Comparison of ENCODE assay signal across 8 cellular contexts in the genomic region with DNA sequence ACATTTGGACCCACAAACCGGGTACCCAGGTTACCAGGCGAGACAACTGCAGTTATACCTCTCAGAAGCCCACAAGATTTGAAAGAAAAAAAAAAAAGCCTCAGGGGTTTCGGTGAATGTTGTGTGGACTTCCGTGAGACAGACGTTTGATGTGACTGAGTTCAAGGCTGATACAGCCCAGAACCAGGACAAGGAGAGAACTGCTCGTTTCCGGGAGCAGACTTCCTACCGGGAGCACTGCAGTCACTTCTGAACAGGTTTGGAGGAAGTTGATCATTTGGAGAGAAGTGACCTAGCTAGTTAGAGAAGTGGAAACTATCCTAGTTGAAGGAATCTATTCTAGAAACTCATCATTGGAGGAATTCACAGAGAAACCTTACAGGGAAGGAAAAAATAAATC. TPM values are rescaled to one million over a fixed set of nuclear protein-coding genes. Genes with fewer than 3 reads are reported as not detected.
DNase-seq lines count a peak whose midpoint lies in the region; ATAC-seq, FAIRE-seq and TF ChIP-seq lines count a peak whose summit lies in the region.

No MANE protein-coding gene starts in this region.

- H2AFZ ChIP-seq in K562 (ENCODE audit: low read depth, low read length): peak overlapping the region; percentile 96

- H3K9me1 ChIP-seq in K562 (ENCODE audit: control insufficient read depth, insufficient read depth, low read length): peaks cover 3% of the 10 kb centered on the region

- CTCF ChIA-PET in AG04450 (lab: Charles Lee) (interaction anchor here (1.0 kb wide), 1 partner anchor 77 kb away, joined by 3 read pairs; no protein-coding TSS in a partner anchor), K562 (lab: Yijun Ruan, JAX; ENCODE audit: low intra/inter-chr PET ratio) (no interaction called here)

- TF ChIP-seq CTCF in AG04450 (IDR thresholded peaks at IDR 0.05; ENCODE audit: low read depth, low read length): no peak
- no peak for TF ChIP-seq CTCF in K562 (IDR thresholded peaks at IDR 0.05 in 2 of 3, conservative IDR thresholded peaks at IDR 0.05 in 1 of 3; ENCODE audit: insufficient read depth in 2 of 3, low read depth in 1 of 3, low read length in 3 of 3)

- peaks cover 24% of the 10 kb centered on the region; the same call in 2 of the 3 replicates for H3K36me3 ChIP-seq in K562 (ENCODE audit: control insufficient read depth, insufficient read depth, low read length)
- peaks cover under 1 to 1% of the 10 kb centered on the region in 2 donors for H3K36me3 ChIP-seq in muscle layer of duodenum (ENCODE audit: control insufficient read depth in 1 of 2, insufficient read depth in 2 of 2, low read length in 2 of 2)

- in situ Hi-C loops in K562 (cut with MboI): no loop called here

- POLR2A ChIA-PET in AG04450 (lab: Yijun Ruan, JAX) (interaction anchor here (1.2 kb wide), 1 partner anchor 32 kb away, joined by 4 read pairs; no protein-coding TSS in a partner anchor), K562 (lab: Yijun Ruan, JAX) (interaction anchor here (1.0 to 2.5 kb wide), 2 partner anchors 10 to 76 kb away, joined by 5 to 16 read pairs; no protein-coding TSS in a partner anchor)

- BruUV-seq in K562 (replicated peaks; lab: Mats Ljungman, UMichigan): no TSS peak

- no peaks in the 10 kb centered on the region; the same call in 1 of the 2 replicates for H3K9me3 ChIP-seq in AG04450 (ENCODE audit: control insufficient read depth, insufficient read depth, low read length)
- H3K9me3 ChIP-seq in K562 (replicated peaks; ENCODE audit: control insufficient read depth, insufficient read depth, low read depth, low read length): no peaks in the 10 kb centered on the region
- H3K9me3 ChIP-seq in muscle layer of duodenum (ENCODE audit: control insufficient read depth in 1 of 2, low read length in 2 of 2): no peaks in the 10 kb centered on the region

- intact Hi-C loops in K562 (cut with micrococcal nuclease): no loop called here

- H3K4me2 ChIP-seq in K562 (ENCODE audit: insufficient read depth, low read length): peak overlapping the region; percentile 93

- ATAC-seq in K562: no peak

- H3K4me3 ChIP-seq in AG04450 (ENCODE audit: low read depth, low read length) (peak overlapping the region; percentile 88), K562 (peak overlapping the region; percentile 48), muscle layer of duodenum (ENCODE audit: low read depth in 1 of 2, low read length in 2 of 2) (peak overlapping the region; percentile 72 to 82)
- peak overlapping the region; percentile 93 for H3K4me3 ChIP-seq in Jurkat, Clone E6-1 (ENCODE audit: low read length)

- H4K20me1 ChIP-seq in K562 (replicated peaks; ENCODE audit: control insufficient read depth, insufficient read depth, low read length): no peaks in the 10 kb centered on the region

- no peak for TF ChIP-seq EP300 in K562 (IDR thresholded peaks at IDR 0.05; ENCODE audit: low read length)

- H3K4me1 ChIP-seq in K562 (replicated peaks in 1 of 2; ENCODE audit: control insufficient read depth in 2 of 2, insufficient read depth in 2 of 2, low read length in 2 of 2) (peaks cover 37 to 43% of the 10 kb centered on the region in 2 experiments), muscle layer of duodenum (ENCODE audit: control insufficient read depth in 1 of 2, insufficient read depth in 2 of 2, low read length in 2 of 2) (peaks cover 11 to 35% of the 10 kb centered on the region in 2 donors)

- DNase-seq in AG04450 (ENCODE audit: low read depth, low spot score): no peak
- no peak for DNase-seq in Jurkat, Clone E6-1 (ENCODE audit: low read depth, low spot score)
- peak in 1 of 4 experiments; percentile 41 for DNase-seq in K562 (ENCODE audit: extremely low read depth in 1 of 4, low spot score in 3 of 4)
- DNase-seq in AG08396 (ENCODE audit: low spot score): no peak
- DNase-seq in NCI-H1105 treated with DMSO at 0.1 percent for 48 hours (lab: John Stamatoyannopoulos, UW): no peak
- DNase-seq in D341Med (ENCODE audit: low spot score): no peak
- no peak for DNase-seq in GM19238 (ENCODE audit: insufficient read length, low spot score)

- H3K27me3 ChIP-seq in AG04450 (ENCODE audit: control insufficient read depth, insufficient read depth, low read length): no peaks in the 10 kb centered on the region
- H3K27me3 ChIP-seq in K562 (ENCODE audit: control insufficient read depth in 2 of 2, insufficient read depth in 2 of 2, low read length in 2 of 2): no peaks in the 10 kb centered on the region
- no peaks in the 10 kb centered on the region for H3K27me3 ChIP-seq in muscle layer of duodenum (ENCODE audit: low read depth, low read length)

- no peak for TF ChIP-seq POLR2A in K562 (conservative IDR thresholded peaks at IDR 0.05)

- H3K79me2 ChIP-seq in K562 (ENCODE audit: control insufficient read depth, insufficient read depth, low read length): peaks cover 37% of the 10 kb centered on the region

- H3K9ac ChIP-seq in K562 (ENCODE audit: insufficient read depth in 1 of 2, low read depth in 2 of 2, low read length in 2 of 2): peak overlapping the region; percentile 86 to 94; a peak in 3 of 4 replicates

- no peak for TF ChIP-seq RAD21 in K562 (CRISPR knock-in tag; conservative IDR thresholded peaks at IDR 0.05 in 1 of 2, IDR thresholded peaks at IDR 0.05 in 1 of 2)

- peak; percentile 44 for FAIRE-seq in K562 (lab: Jason Lieb, UNC)

- 2% methylated on average over 8 of the region's 8 CpGs for WGBS in K562 (ENCODE audit: insufficient coverage, low coverage, missing lambda C conversion rate)

- H3K27ac ChIP-seq in AG04450 (ENCODE audit: low read depth, low read length): no peak overlapping the region
- peak overlapping the region; percentile 97 for H3K27ac ChIP-seq in K562 (ENCODE audit: extremely low read depth, low read depth, low read length)
- peak overlapping the region; percentile 91 for H3K27ac ChIP-seq in muscle layer of duodenum (ENCODE audit: low read length)

RNA-seq across cellular contexts. Expression of a gene that starts 0.8 kb away (rescaled TPM):
- polyA plus RNA-seq in AG04450 (2011; rRNA removed) (52.6 and 56.2 TPM in 2 replicates), K562 (2011; rRNA removed) (120 and 126 TPM in 2 replicates), K562 (2014; fragmentation: Illumina TruSeq; extraction: Trizol) (118 and 123 TPM in 2 replicates), K562 (2014; fragmentation: Nextera tagmentation; extraction: Ambion mirVana) (100 to 1,000 TPM; 305 to 322 TPM), K562 (2014; rRNA removed) (147 and 173 TPM in 2 replicates)
- polyA minus RNA-seq in AG04450 (2011; rRNA and poly(A)+ RNA removed): 23.2 and 25.6 TPM in 2 replicates
- polyA plus RNA-seq in Jurkat, Clone E6-1 (2012; ENCODE audit: insufficient read depth, insufficient read length): 665 TPM
- 37.1 and 42.1 TPM in 2 replicates for total RNA-seq in K562 (2011; cell fraction: chromatin; rRNA removed; ENCODE audit: low replicate concordance)
- total RNA-seq in K562 (2011; cell fraction: nucleolus; rRNA removed): 64.2 and 67.9 TPM in 2 replicates
- total RNA-seq in K562 (2011; cell fraction: nucleoplasm; rRNA removed): 81.1 and 85.6 TPM in 2 replicates
- total RNA-seq in K562 (2014; rRNA removed) (99.8 and 113 TPM in 2 replicates), K562 (2014; rRNA removed; fragmentation: Illumina TruSeq; extraction: Trizol) (89.8 and 91.5 TPM in 2 replicates), K562 (2015; rRNA removed; fragmentation: Illumina TruSeq; extraction: Trizol) (93.6 and 111 TPM in 2 replicates), K562 (2021) (84.8 and 91.1 TPM in 2 replicates)
- 170 and 189 TPM in 2 replicates for polyA plus RNA-seq in K562 (2011; cell fraction: cytosol; rRNA removed)
- polyA plus RNA-seq in K562 (2011; cell fraction: nucleus; rRNA removed): 53.4 and 65.8 TPM in 2 replicates
- 128 and 163 TPM in 2 replicates for polyA plus RNA-seq in K562 (2012)
- 32.1 and 36.2 TPM in 2 replicates for polyA minus RNA-seq in K562 (2011; rRNA and poly(A)+ RNA removed)
- 24.0 and 27.7 TPM in 2 replicates for polyA minus RNA-seq in K562 (2011; cell fraction: cytosol; rRNA and poly(A)+ RNA removed)
- 6.9 and 18.0 TPM in 2 replicates for polyA minus RNA-seq in K562 (2011; cell fraction: nucleus; rRNA and poly(A)+ RNA removed)

RNA-seq across cellular contexts. Expression of a gene that starts 3.3 kb away (rescaled TPM):
- 33.3 and 34.2 TPM in 2 replicates for polyA plus RNA-seq in AG04450 (2011; rRNA removed)
- polyA minus RNA-seq in AG04450 (2011; rRNA and poly(A)+ RNA removed): 41.1 and 42.9 TPM in 2 replicates
- polyA plus RNA-seq in Jurkat, Clone E6-1 (2012; ENCODE audit: insufficient read depth, insufficient read length): 16.9 TPM
- 11.4 and 16.7 TPM in 2 replicates for total RNA-seq in K562 (2011; cell fraction: chromatin; rRNA removed; ENCODE audit: low replicate concordance)
- 9.3 TPM in 2 replicates for total RNA-seq in K562 (2011; cell fraction: nucleolus; rRNA removed)
- 10.7 and 11.0 TPM in 2 replicates for total RNA-seq in K562 (2011; cell fraction: nucleoplasm; rRNA removed)
- 4.3 and 5.8 TPM in 2 replicates for total RNA-seq in K562 (2014; rRNA removed)
- total RNA-seq in K562 (2014; rRNA removed; fragmentation: Illumina TruSeq; extraction: Trizol): 4.8 and 6.2 TPM in 2 replicates
- total RNA-seq in K562 (2015; rRNA removed; fragmentation: Illumina TruSeq; extraction: Trizol): 4.9 and 5.3 TPM in 2 replicates
- total RNA-seq in K562 (2021): 4.7 and 5.7 TPM in 2 replicates
- polyA plus RNA-seq in K562 (2011; rRNA removed): 10.2 TPM in 2 replicates
- 5.3 and 6.3 TPM in 2 replicates for polyA plus RNA-seq in K562 (2011; cell fraction: cytosol; rRNA removed)
- 14.4 and 19.8 TPM in 2 replicates for polyA plus RNA-seq in K562 (2011; cell fraction: nucleus; rRNA removed)
- 6.3 and 13.2 TPM in 2 replicates for polyA plus RNA-seq in K562 (2012)
- polyA plus RNA-seq in K562 (2014; fragmentation: Illumina TruSeq; extraction: Trizol): 4.3 and 4.8 TPM in 2 replicates
- 1 to 10 TPM; 1.1 to 1.2 TPM for polyA plus RNA-seq in K562 (2014; fragmentation: Nextera tagmentation; extraction: Ambion mirVana)
- 4.8 and 6.2 TPM in 2 replicates for polyA plus RNA-seq in K562 (2014; rRNA removed)
- 10.4 and 18.0 TPM in 2 replicates for polyA minus RNA-seq in K562 (2011; rRNA and poly(A)+ RNA removed)
- polyA minus RNA-seq in K562 (2011; cell fraction: cytosol; rRNA and poly(A)+ RNA removed): 3.4 and 6.0 TPM in 2 replicates
- 5.3 and 6.9 TPM in 2 replicates for polyA minus RNA-seq in K562 (2011; cell fraction: nucleus; rRNA and poly(A)+ RNA removed)

RNA-seq across cellular contexts. Expression of a gene that starts 13.0 kb away (rescaled TPM):
- 1.6 and 1.7 TPM in 2 replicates for polyA plus RNA-seq in AG04450 (2011; rRNA removed)
- polyA minus RNA-seq in AG04450 (2011; rRNA and poly(A)+ RNA removed): 2.2 and 3.2 TPM in 2 replicates
- polyA plus RNA-seq in Jurkat, Clone E6-1 (2012; ENCODE audit: insufficient read depth, insufficient read length): 17.6 TPM
- total RNA-seq in K562 (2011; cell fraction: chromatin; rRNA removed; ENCODE audit: low replicate concordance): 1.5 and 1.6 TPM in 2 replicates
- 2.0 and 3.3 TPM in 2 replicates for total RNA-seq in K562 (2011; cell fraction: nucleolus; rRNA removed)
- total RNA-seq in K562 (2011; cell fraction: nucleoplasm; rRNA removed): 1.9 and 2.7 TPM in 2 replicates
- total RNA-seq in K562 (2014; rRNA removed): 1.1 and 1.9 TPM in 2 replicates
- total RNA-seq in K562 (2014; rRNA removed; fragmentation: Illumina TruSeq; extraction: Trizol): 0.22 and 0.40 TPM in 2 replicates
- total RNA-seq in K562 (2015; rRNA removed; fragmentation: Illumina TruSeq; extraction: Trizol): 2.3 and 2.6 TPM in 2 replicates
- 2.4 and 2.7 TPM in 2 replicates for total RNA-seq in K562 (2021)
- 0.92 and 1.2 TPM in 2 replicates for polyA plus RNA-seq in K562 (2011; rRNA removed)
- 0.86 and 2.9 TPM in 2 replicates for polyA plus RNA-seq in K562 (2011; cell fraction: cytosol; rRNA removed)
- polyA plus RNA-seq in K562 (2011; cell fraction: nucleus; rRNA removed): 1.2 and 3.4 TPM in 2 replicates
- 3.1 and 3.8 TPM in 2 replicates for polyA plus RNA-seq in K562 (2012)
- 0.25 and 0.93 TPM in 2 replicates for polyA plus RNA-seq in K562 (2014; fragmentation: Illumina TruSeq; extraction: Trizol)
- polyA plus RNA-seq in K562 (2014; fragmentation: Nextera tagmentation; extraction: Ambion mirVana): not detected
- 0.30 and 0.51 TPM in 2 replicates for polyA plus RNA-seq in K562 (2014; rRNA removed)
- polyA minus RNA-seq in K562 (2011; rRNA and poly(A)+ RNA removed): 0.30 and 0.77 TPM in 2 replicates
- polyA minus RNA-seq in K562 (2011; cell fraction: cytosol; rRNA and poly(A)+ RNA removed): 2.7 TPM in 1 of 2 replicates, not detected in the other
- polyA minus RNA-seq in K562 (2011; cell fraction: nucleus; rRNA and poly(A)+ RNA removed): 1.00 and 2.4 TPM in 2 replicates

RNA-seq across cellular contexts. Expression of a gene that starts 26.0 kb away (rescaled TPM):
- polyA plus RNA-seq in AG04450 (2011; rRNA removed) (not detected in 2 replicates), K562 (2011; rRNA removed) (not detected in 2 replicates), K562 (2014; fragmentation: Illumina TruSeq; extraction: Trizol) (not detected in 2 replicates), K562 (2014; fragmentation: Nextera tagmentation; extraction: Ambion mirVana) (not detected), K562 (2014; rRNA removed) (not detected in 2 replicates)
- not detected in 2 replicates for polyA minus RNA-seq in AG04450 (2011; rRNA and poly(A)+ RNA removed)
- polyA plus RNA-seq in Jurkat, Clone E6-1 (2012; ENCODE audit: insufficient read depth, insufficient read length): 2.6 TPM
- total RNA-seq in K562 (2011; cell fraction: chromatin; rRNA removed; ENCODE audit: low replicate concordance): not detected in 2 replicates
- total RNA-seq in K562 (2011; cell fraction: nucleolus; rRNA removed): 0.39 TPM in 1 of 2 replicates, not detected in the other
- total RNA-seq in K562 (2011; cell fraction: nucleoplasm; rRNA removed): not detected in 2 replicates
- total RNA-seq in K562 (2014; rRNA removed) (not detected in 2 replicates), K562 (2014; rRNA removed; fragmentation: Illumina TruSeq; extraction: Trizol) (not detected in 2 replicates), K562 (2015; rRNA removed; fragmentation: Illumina TruSeq; extraction: Trizol) (not detected in 2 replicates), K562 (2021) (not detected in 2 replicates)
- polyA plus RNA-seq in K562 (2011; cell fraction: cytosol; rRNA removed): 0.31 TPM in 1 of 2 replicates, not detected in the other
- 0.11 TPM in 1 of 2 replicates, not detected in the other for polyA plus RNA-seq in K562 (2011; cell fraction: nucleus; rRNA removed)
- polyA plus RNA-seq in K562 (2012): 0.17 TPM in 1 of 2 replicates, not detected in the other
- not detected in 2 replicates for polyA minus RNA-seq in K562 (2011; rRNA and poly(A)+ RNA removed)
- not detected in 2 replicates for polyA minus RNA-seq in K562 (2011; cell fraction: cytosol; rRNA and poly(A)+ RNA removed)
- polyA minus RNA-seq in K562 (2011; cell fraction: nucleus; rRNA and poly(A)+ RNA removed): not detected in 2 replicates

RNA-seq across cellular contexts. Expression of a gene that starts 51.3 kb away (rescaled TPM):
- 31.6 and 33.5 TPM in 2 replicates for polyA plus RNA-seq in AG04450 (2011; rRNA removed)
- 31.5 and 41.0 TPM in 2 replicates for polyA minus RNA-seq in AG04450 (2011; rRNA and poly(A)+ RNA removed)
- 103 TPM for polyA plus RNA-seq in Jurkat, Clone E6-1 (2012; ENCODE audit: insufficient read depth, insufficient read length)
- total RNA-seq in K562 (2011; cell fraction: chromatin; rRNA removed; ENCODE audit: low replicate concordance): 14.6 and 32.5 TPM in 2 replicates
- 29.5 and 37.2 TPM in 2 replicates for total RNA-seq in K562 (2011; cell fraction: nucleolus; rRNA removed)
- 28.2 and 47.6 TPM in 2 replicates for total RNA-seq in K562 (2011; cell fraction: nucleoplasm; rRNA removed)
- total RNA-seq in K562 (2014; rRNA removed): 12.9 and 18.3 TPM in 2 replicates
- total RNA-seq in K562 (2014; rRNA removed; fragmentation: Illumina TruSeq; extraction: Trizol): 13.1 and 13.4 TPM in 2 replicates
- 15.8 and 17.5 TPM in 2 replicates for total RNA-seq in K562 (2015; rRNA removed; fragmentation: Illumina TruSeq; extraction: Trizol)
- total RNA-seq in K562 (2021): 33.4 and 34.5 TPM in 2 replicates
- 24.5 and 24.7 TPM in 2 replicates for polyA plus RNA-seq in K562 (2011; rRNA removed)
- 26.9 and 52.8 TPM in 2 replicates for polyA plus RNA-seq in K562 (2011; cell fraction: cytosol; rRNA removed)
- polyA plus RNA-seq in K562 (2011; cell fraction: nucleus; rRNA removed): 16.3 and 19.8 TPM in 2 replicates
- polyA plus RNA-seq in K562 (2012): 27.1 and 39.9 TPM in 2 replicates
- 29.1 and 29.8 TPM in 2 replicates for polyA plus RNA-seq in K562 (2014; fragmentation: Illumina TruSeq; extraction: Trizol)
- 1 to 10 TPM; 4.6 to 8.3 TPM for polyA plus RNA-seq in K562 (2014; fragmentation: Nextera tagmentation; extraction: Ambion mirVana)
- 28.2 and 29.9 TPM in 2 replicates for polyA plus RNA-seq in K562 (2014; rRNA removed)
- polyA minus RNA-seq in K562 (2011; rRNA and poly(A)+ RNA removed): 8.2 and 14.0 TPM in 2 replicates
- polyA minus RNA-seq in K562 (2011; cell fraction: cytosol; rRNA and poly(A)+ RNA removed): 10.8 and 12.8 TPM in 2 replicates
- polyA minus RNA-seq in K562 (2011; cell fraction: nucleus; rRNA and poly(A)+ RNA removed): 6.7 and 7.3 TPM in 2 replicates
